25 cellular contexts compared by ENCODE assay signal in the genomic region with DNA sequence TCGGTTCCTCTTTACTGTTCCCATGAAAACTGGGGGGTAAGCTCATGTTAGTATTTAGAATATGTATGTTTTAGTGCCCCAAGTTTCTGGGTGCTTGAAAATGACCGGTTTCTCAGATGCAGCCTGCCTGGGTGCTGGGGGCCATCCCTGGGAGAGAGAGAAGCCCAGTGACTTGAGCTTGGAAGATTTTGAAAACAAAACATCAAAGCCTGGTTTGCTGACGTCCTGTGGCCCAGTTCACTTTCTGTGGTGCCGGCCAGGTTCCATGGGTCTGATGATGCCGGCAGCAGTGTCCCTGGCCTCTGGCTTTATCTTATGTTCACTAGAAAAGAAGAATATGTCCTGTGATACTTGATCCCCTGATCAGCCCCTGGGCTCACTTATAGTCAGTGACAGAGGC. TPM values are rescaled to one million over a fixed set of nuclear protein-coding genes. Genes with fewer than 3 reads are reported as not detected.
A peak's percentile ranks its signal among the peaks of the same experiment; 100 is the strongest.
DNase-seq lines count a peak whose midpoint lies in the region; ATAC-seq and TF ChIP-seq lines count a peak whose summit lies in the region.
"Had no signal": no experiment of that assay in that cellular context is flagged by ENCODE, and none has a peak within 500 bp of the region (broad histone marks: within the 10 kb centered on the region; RNA-seq: fewer than 3 reads in every experiment).

No MANE protein-coding gene starts in this region.

- H3K4me3 Mint-ChIP-seq in activated CD8-positive, alpha-beta T cell treated with anti-CD3 and anti-CD28 coated beads for 36 hours: no peak overlapping the region
- H3K4me3 Mint-ChIP-seq in activated CD8-positive, alpha-beta T cell treated with anti-CD3 and anti-CD28 coated beads, Interleukin-2, amount 10 ng/mL, durations not matched to agents 7 days and 5 days: no peak overlapping the region
- H3K4me3 Mint-ChIP-seq in stimulated activated naive CD8-positive, alpha-beta T cell treated with anti-CD3 and anti-CD28 coated beads, Interleukin-15, amount 100 ng/mL, for 72 hours: no peak overlapping the region
- H3K4me3 Mint-ChIP-seq: CD8-positive, alpha-beta memory T cell; H9 had no signal

- H3K36me3 Mint-ChIP-seq in activated CD8-positive, alpha-beta T cell treated with anti-CD3 and anti-CD28 coated beads for 36 hours (ENCODE audit: low read depth): no peaks in the 10 kb centered on the region
- H3K36me3 Mint-ChIP-seq in activated CD8-positive, alpha-beta T cell treated with anti-CD3 and anti-CD28 coated beads, Interleukin-2, amount 10 ng/mL, durations not matched to agents 7 days and 5 days (ENCODE audit: low read depth): no peaks in the 10 kb centered on the region

- POLR2A ChIA-PET in activated CD8-positive, alpha-beta T cell treated with anti-CD3 and anti-CD28 coated beads for 36 hours (lab: Charles Lee): interaction anchor here (0.7 kb wide), 1 partner anchor 13 kb away, joined by 3 read pairs; no protein-coding TSS in a partner anchor
- POLR2A ChIA-PET in activated CD8-positive, alpha-beta T cell treated with anti-CD3 and anti-CD28 coated beads, Interleukin-2, amount 10 ng/mL, durations not matched to agents 7 days and 5 days (lab: Charles Lee): no interaction called here
- POLR2A ChIA-PET in HEK293T (lab: Yijun Ruan, JAX): no interaction called here

- no peaks in the 10 kb centered on the region for H3K27me3 Mint-ChIP-seq in activated CD8-positive, alpha-beta T cell treated with anti-CD3 and anti-CD28 coated beads for 36 hours
- H3K27me3 Mint-ChIP-seq in activated CD8-positive, alpha-beta T cell treated with anti-CD3 and anti-CD28 coated beads, Interleukin-2, amount 10 ng/mL, durations not matched to agents 7 days and 5 days (ENCODE audit: low read depth): no peaks in the 10 kb centered on the region
- H3K27me3 Mint-ChIP-seq in stimulated activated naive CD8-positive, alpha-beta T cell treated with anti-CD3 and anti-CD28 coated beads, Interleukin-15, amount 100 ng/mL, for 72 hours: no peaks in the 10 kb centered on the region

- no peaks in the 10 kb centered on the region for H3K36me3 ChIP-seq in stomach
- H3K36me3 ChIP-seq: BLaER1 had no signal

- ATAC-seq in activated CD8-positive, alpha-beta T cell treated with anti-CD3 and anti-CD28 coated beads for 36 hours: no peak
- ATAC-seq in activated CD8-positive, alpha-beta T cell treated with anti-CD3 and anti-CD28 coated beads, Interleukin-2, amount 10 ng/mL, durations not matched to agents 7 days and 5 days: no peak
- ATAC-seq in stimulated activated naive CD8-positive, alpha-beta T cell treated with anti-CD3 and anti-CD28 coated beads, Interleukin-15, Interleukin-2, amounts not matched to agents 100 U/mL and 50 U/mL, for 24 hours: no peak
- ATAC-seq in stimulated activated naive CD8-positive, alpha-beta T cell treated with anti-CD3 and anti-CD28 coated beads, Interleukin-15, amount 100 ng/mL, for 72 hours: no peak
- ATAC-seq: PC-3 had no signal

- 89 to 95% (median 94%) methylated on average over 5 of the region's 5 CpGs for WGBS in stomach, 5 donors

- no peak for TF ChIP-seq EP300 in stomach (IDR thresholded peaks at IDR 0.05)

- H3K4me1 Mint-ChIP-seq in activated CD8-positive, alpha-beta T cell treated with anti-CD3 and anti-CD28 coated beads for 36 hours (ENCODE audit: low read depth): peaks cover 92% of the 10 kb centered on the region
- peaks cover 25% of the 10 kb centered on the region for H3K4me1 Mint-ChIP-seq in activated CD8-positive, alpha-beta T cell treated with anti-CD3 and anti-CD28 coated beads, Interleukin-2, amount 10 ng/mL, durations not matched to agents 7 days and 5 days (ENCODE audit: low read depth)
- H3K4me1 Mint-ChIP-seq in stimulated activated naive CD8-positive, alpha-beta T cell treated with anti-CD3 and anti-CD28 coated beads, Interleukin-15, amount 100 ng/mL, for 72 hours: peaks cover 100% of the 10 kb centered on the region

- TF ChIP-seq POLR2A in stomach (IDR thresholded peaks at IDR 0.05): no peak

- CTCF ChIA-PET in activated CD8-positive, alpha-beta T cell treated with anti-CD3 and anti-CD28 coated beads for 36 hours (lab: Charles Lee): interaction anchor here (1.0 to 1.6 kb wide), 4 partner anchors 16 to 32 kb away, joined by 3 to 6 read pairs (median 4); a partner anchor contains a TSS
- CTCF ChIA-PET in activated CD8-positive, alpha-beta T cell treated with anti-CD3 and anti-CD28 coated beads, Interleukin-2, amount 10 ng/mL, durations not matched to agents 7 days and 5 days (lab: Charles Lee): no interaction called here
- CTCF ChIA-PET in HEK293T (lab: Yijun Ruan, JAX): interaction anchor here (0.6 to 0.8 kb wide), 2 partner anchors 10 to 72 kb away, joined by 3 read pairs; no protein-coding TSS in a partner anchor

- H3K9me3 ChIP-seq in stomach: no peaks in the 10 kb centered on the region
- H3K9me3 ChIP-seq: BLaER1 had no signal

- DNase-seq in activated CD8-positive, alpha-beta T cell treated with anti-CD3 and anti-CD28 coated beads for 36 hours: no peak
- DNase-seq in activated CD8-positive, alpha-beta T cell treated with anti-CD3 and anti-CD28 coated beads, Interleukin-2, amount 10 ng/mL, durations not matched to agents 7 days and 5 days: no peak
- peak; percentile 1 for DNase-seq in stimulated activated naive CD8-positive, alpha-beta T cell treated with anti-CD3 and anti-CD28 coated beads, Interleukin-15, Interleukin-2, amounts not matched to agents 100 U/mL and 50 U/mL, for 24 hours
- no peak for DNase-seq in stimulated activated naive CD8-positive, alpha-beta T cell treated with anti-CD3 and anti-CD28 coated beads, Interleukin-15, amount 100 ng/mL, for 72 hours
- DNase-seq in mesenteric fat pad (ENCODE audit: low spot score) (peak; percentile 71), stomach (peak; percentile 7), HEK293T (ENCODE audit: extremely low spot score) (no peak), OCI-M2 (lab: John Stamatoyannopoulos, UW; ENCODE audit: unreplicated experiment) (no peak)
- DNase-seq: Calu3; CD8-positive, alpha-beta memory T cell; DMS153; GM23248; KBM-7; NCI-H1105; NCI-H2029 treated with DMSO at 0.1 percent for 48 hours; NCI-H2171 treated with DMSO at 0.1 percent for 48 hours; NCI-H524 treated with DMSO at 0.1 percent for 48 hours; PC-3; Right ventricle myocardium superior had no signal

- no peak overlapping the region for H3K4me3 ChIP-seq in stomach
- H3K4me3 ChIP-seq: BLaER1, GM23248 had no signal

- no peak overlapping the region for H3K27ac ChIP-seq in stomach
- H3K27ac ChIP-seq: 22Rv1, BLaER1, GM23248 had no signal

- no peaks in the 10 kb centered on the region for H3K4me1 ChIP-seq in stomach

- no peaks in the 10 kb centered on the region for H3K9me3 Mint-ChIP-seq in activated CD8-positive, alpha-beta T cell treated with anti-CD3 and anti-CD28 coated beads for 36 hours
- H3K9me3 Mint-ChIP-seq in activated CD8-positive, alpha-beta T cell treated with anti-CD3 and anti-CD28 coated beads, Interleukin-2, amount 10 ng/mL, durations not matched to agents 7 days and 5 days (ENCODE audit: insufficient read depth): no peaks in the 10 kb centered on the region
- no peaks in the 10 kb centered on the region for H3K9me3 Mint-ChIP-seq in stimulated activated naive CD8-positive, alpha-beta T cell treated with anti-CD3 and anti-CD28 coated beads, Interleukin-15, amount 100 ng/mL, for 72 hours
- H3K9me3 Mint-ChIP-seq: CD8-positive, alpha-beta memory T cell had no signal

- intact Hi-C loops in activated CD8-positive, alpha-beta T cell treated with anti-CD3 and anti-CD28 coated beads for 36 hours (cut with micrococcal nuclease): no loop called here
- intact Hi-C loops in stomach (cut with DNase I; ENCODE audit: low total_unique reads): no loop called here

- H3K27ac Mint-ChIP-seq in activated CD8-positive, alpha-beta T cell treated with anti-CD3 and anti-CD28 coated beads for 36 hours: peak overlapping the region; percentile 54
- no peak overlapping the region for H3K27ac Mint-ChIP-seq in activated CD8-positive, alpha-beta T cell treated with anti-CD3 and anti-CD28 coated beads, Interleukin-2, amount 10 ng/mL, durations not matched to agents 7 days and 5 days
- H3K27ac Mint-ChIP-seq in stimulated activated naive CD8-positive, alpha-beta T cell treated with anti-CD3 and anti-CD28 coated beads, Interleukin-15, amount 100 ng/mL, for 72 hours: peak overlapping the region in 1 of 2 donors; percentile 43
- H3K27ac Mint-ChIP-seq: H9 had no signal

- H3K27me3 ChIP-seq in stomach: peaks cover 0 to 5% (median 0%) of the 10 kb centered on the region in 3 donors
- H3K27me3 ChIP-seq: BLaER1 had no signal

- TF ChIP-seq CTCF in activated CD8-positive, alpha-beta T cell treated with anti-CD3 and anti-CD28 coated beads for 36 hours (IDR thresholded peaks at IDR 0.05): no peak
- no peak for TF ChIP-seq CTCF in stomach (IDR thresholded peaks at IDR 0.05)

TF ChIP-seq in HEK293T, 16 proteins besides CTCF, POLR2A, EP300 and RAD21:
- TF ChIP-seq BHLHE40 (IDR thresholded peaks at IDR 0.05; ENCODE audit: borderline replicate concordance): no peak
- TF ChIP-seq FOXK2 (IDR thresholded peaks at IDR 0.05): no peak

RNA-seq across cellular contexts. Expression of a gene that starts 17.1 kb away (rescaled TPM):
- total RNA-seq in activated CD8-positive, alpha-beta T cell treated with anti-CD3 and anti-CD28 coated beads for 36 hours: 10 to 100 TPM; 30.8 to 32.0 TPM
- total RNA-seq in activated CD8-positive, alpha-beta T cell treated with anti-CD3 and anti-CD28 coated beads, Interleukin-2, amount 10 ng/mL, durations not matched to agents 7 days and 5 days: 10 to 100 TPM; 29.5 TPM
- total RNA-seq in mesenteric fat pad (2.2 TPM), stomach (10 to 100 TPM in 1 of 5 donors, 1 to 10 TPM in 2, under 1 TPM in 1, not detected in 1; 0.45 to 13.3 (median 8.7) TPM)
- polyA plus RNA-seq in stomach: 1 to 10 TPM in 1 of 3 donors, under 1 TPM in 2; 0.62 to 2.0 (median 0.85) TPM
- total RNA-seq: Calu3 had no signal

RNA-seq across cellular contexts. Expression of a gene that starts 54.4 kb away (rescaled TPM):
- not detected for total RNA-seq in activated CD8-positive, alpha-beta T cell treated with anti-CD3 and anti-CD28 coated beads for 36 hours
- total RNA-seq in activated CD8-positive, alpha-beta T cell treated with anti-CD3 and anti-CD28 coated beads, Interleukin-2, amount 10 ng/mL, durations not matched to agents 7 days and 5 days: not detected
- total RNA-seq in mesenteric fat pad (not detected), stomach (not detected)
- not detected for polyA plus RNA-seq in stomach
- total RNA-seq: Calu3; CD8-positive, alpha-beta memory T cell; G401; GM23248; H9; HT1080; PC-3; Right ventricle myocardium superior; RPMI7951 had no signal
- polyA plus RNA-seq: CD8-positive, alpha-beta memory T cell; GM23248 had no signal

Comparison
In these comparisons a context has a peak if more than half of its experiments do, and no peak if none do; other contexts are left out.
1. DNase-seq: peak in stimulated activated naive CD8-positive, alpha-beta T cell treated with anti-CD3 and anti-CD28 coated beads, Interleukin-15, Interleukin-2, amounts not matched to agents 100 U/mL and 50 U/mL, for 24 hours (single experiment), mesenteric fat pad (single experiment) and stomach (single experiment); none in activated CD8-positive, alpha-beta T cell treated with anti-CD3 and anti-CD28 coated beads for 36 hours (single experiment), activated CD8-positive, alpha-beta T cell treated with anti-CD3 and anti-CD28 coated beads, Interleukin-2, amount 10 ng/mL, durations not matched to agents 7 days and 5 days (single experiment), stimulated activated naive CD8-positive, alpha-beta T cell treated with anti-CD3 and anti-CD28 coated beads, Interleukin-15, amount 100 ng/mL, for 72 hours (0 of 2), HEK293T (single experiment) and OCI-M2 (single experiment).